In the genomic region with DNA sequence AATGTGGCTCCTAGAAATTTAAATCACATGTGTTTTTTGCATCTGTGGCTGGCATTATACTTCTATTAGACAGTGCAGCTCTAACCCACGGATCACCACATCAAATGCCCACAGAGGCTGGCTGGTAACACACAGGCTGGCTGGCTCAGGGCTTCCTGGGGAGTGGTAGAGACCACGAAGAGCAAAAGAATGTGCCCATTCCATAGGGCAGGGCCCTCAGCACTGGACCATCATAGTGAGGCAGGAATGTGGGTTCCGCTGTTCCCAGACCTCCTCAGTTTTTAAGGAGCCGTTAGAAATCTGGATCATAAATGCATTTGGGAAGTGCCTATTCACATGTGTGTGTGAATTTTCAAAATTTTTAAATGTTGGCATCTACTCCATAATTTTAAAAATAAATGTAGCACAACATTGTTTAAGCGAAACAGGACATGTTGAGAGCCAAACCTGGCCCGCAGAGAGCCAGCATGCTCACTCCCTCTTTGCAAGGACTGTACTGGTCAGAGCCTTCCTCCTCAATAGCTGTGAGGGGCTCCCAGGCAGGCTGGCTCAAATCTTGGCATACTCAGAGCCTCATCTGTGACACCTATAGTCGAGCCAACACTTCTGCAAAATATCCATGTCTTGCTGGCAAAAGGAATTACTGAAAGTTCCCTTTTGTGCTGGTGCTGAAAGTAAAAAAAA, we compare ENCODE assay signal across 17 cellular contexts.
"Had no signal": no experiment of that assay in that cellular context is flagged by ENCODE, and none has a peak within 500 bp of the region (broad histone marks: within the 10 kb centered on the region; RNA-seq: fewer than 3 reads in every experiment).

No MANE protein-coding gene starts in this region.

- H3K4me1 ChIP-seq: right atrium auricular region, sigmoid colon had no signal

- H3K4me3 ChIP-seq: gastroesophageal sphincter, lung, right atrium auricular region, sigmoid colon had no signal

- DNase-seq: effector memory CD4-positive, alpha-beta T cell; glutamatergic neuron; left colon; left ventricle myocardium superior; mesenchymal stem cell; midbrain; naive thymus-derived CD8-positive, alpha-beta T cell; sigmoid colon; small intestine; stimulated activated CD4-positive, alpha-beta T cell treated with anti-CD3 and anti-CD28 coated beads, Interleukin-12 subunit alpha, Interleukin-12 subunit beta, amount 100 ng/mL, for 4 hours; stimulated activated naive CD8-positive, alpha-beta T cell treated with anti-CD3 and anti-CD28 coated beads, Interleukin-15, Interleukin-2, amounts not matched to agents 100 U/mL and 50 U/mL, for 24 hours; trophoblast cell had no signal

- H3K36me3 ChIP-seq: gastroesophageal sphincter, neutrophil, right atrium auricular region, sigmoid colon had no signal

- H3K27ac ChIP-seq: neutrophil, right atrium auricular region, sigmoid colon had no signal

- H3K27me3 ChIP-seq: gastroesophageal sphincter, neutrophil, right atrium auricular region, sigmoid colon had no signal

- FAIRE-seq: endometrium, small intestine had no signal

- H3K9me3 ChIP-seq: gastroesophageal sphincter, neutrophil, right atrium auricular region, sigmoid colon had no signal
